In genomic region chr15:88664151-88664778, GRCh38 we compare ENCODE assay signal across 1 cellular context.
TF ChIP-seq lines count a peak whose summit lies in the region.

No MANE protein-coding gene starts in this region.

TF ChIP-seq in H1, 55 proteins besides CTCF, POLR2A, EP300 and RAD21 (continued from another document):
- TF ChIP-seq ATF2 (IDR thresholded peaks at IDR 0.05; ENCODE audit: low read length) (no peak), E2F6 (IDR thresholded peaks at IDR 0.05) (no peak), SIRT6 (IDR thresholded peaks at IDR 0.05; ENCODE audit: low read length) (no peak), SP2 (IDR thresholded peaks at IDR 0.05; ENCODE audit: low read length) (no peak), ATF3 (IDR thresholded peaks at IDR 0.05; ENCODE audit: insufficient read depth, low read depth, low read length) (no peak), TBP (IDR thresholded peaks at IDR 0.05; ENCODE audit: low read depth, low read length) (no peak), BCL11A (IDR thresholded peaks at IDR 0.05; ENCODE audit: low read depth in 2 of 2, low read length in 2 of 2) (no peak), ASH2L (IDR thresholded peaks at IDR 0.05; ENCODE audit: low read length) (no peak)
